ENCODE assay signal across 20 cellular contexts in the genomic region with DNA sequence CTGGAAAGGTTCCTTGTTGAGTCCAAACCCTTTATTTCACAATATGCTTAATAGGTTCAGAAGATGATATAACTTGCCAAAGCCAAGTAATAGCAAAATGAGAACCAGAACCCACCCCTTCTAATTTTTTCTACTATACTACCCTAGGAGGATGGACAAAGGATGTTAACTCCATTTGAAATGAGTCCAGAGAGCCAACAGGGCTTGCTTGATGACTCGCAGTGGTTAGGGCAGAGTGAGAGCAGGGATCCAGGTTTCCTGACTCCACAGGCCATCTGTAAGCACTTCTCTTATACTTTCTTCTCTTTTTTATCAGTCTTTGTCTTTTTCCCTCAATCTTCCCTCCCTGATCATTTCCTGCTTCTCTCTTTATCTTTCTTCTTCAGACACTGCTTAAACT.
"Had no signal": no experiment of that assay in that cellular context is flagged by ENCODE, and none has a peak within 500 bp of the region (broad histone marks: within the 10 kb centered on the region; RNA-seq: fewer than 3 reads in every experiment).

No MANE protein-coding gene starts in this region.

- H3K27me3 ChIP-seq: adrenal gland, body of pancreas, thyroid gland, upper lobe of right lung had no signal

- H3K36me3 ChIP-seq: adrenal gland, cardiac muscle cell, gastrocnemius medialis, left ventricle myocardium inferior, sigmoid colon, thyroid gland, upper lobe of right lung had no signal

- H3K9me3 ChIP-seq: adrenal gland, body of pancreas, gastrocnemius medialis, sigmoid colon, thyroid gland, upper lobe of right lung had no signal

- H3K27ac ChIP-seq: adrenal gland, body of pancreas, cardiac muscle cell, gastrocnemius medialis, left ventricle myocardium inferior, sigmoid colon, thyroid gland, upper lobe of right lung had no signal

- DNase-seq: activated CD4-positive, alpha-beta T cell treated with anti-CD3 and anti-CD28 coated beads, Interleukin-2, amount 10 ng/mL, durations not matched to agents 24 days and 14 days; activated CD8-positive, alpha-beta T cell treated with anti-CD3 and anti-CD28 coated beads for 36 hours; activated gamma-delta T cell treated with Interleukin-2 at 50 U/mL for 16 hours; adrenal gland; body of pancreas; gastrocnemius medialis; hippocampal formation; left ventricle myocardium inferior; midbrain; retina; sigmoid colon; stimulated activated CD4-positive, alpha-beta T cell treated with anti-CD3 and anti-CD28 coated beads, Interleukin-4, amount 100 ng/mL, for 4 hours; stimulated activated naive CD8-positive, alpha-beta T cell treated with anti-CD3 and anti-CD28 coated beads, Interleukin-15, Interleukin-2, amounts not matched to agents 100 U/mL and 50 U/mL, for 24 hours; substantia nigra; T-helper 1 cell; thyroid gland; upper lobe of right lung had no signal

- ATAC-seq: activated CD4-positive, CD25-positive, alpha-beta regulatory T cell treated with anti-CD3 and anti-CD28 coated beads, Interleukin-2, amount 50 U/mL, for 24 hours; activated CD8-positive, alpha-beta T cell treated with anti-CD3 and anti-CD28 coated beads for 36 hours; body of pancreas; gastrocnemius medialis; natural killer cell treated with Interleukin-12 subunit alpha and Interleukin-12 subunit beta and Interleukin-15 and Interleukin-18, amount 100 ng/mL, for 72 hours; stimulated activated naive CD8-positive, alpha-beta T cell treated with anti-CD3 and anti-CD28 coated beads, Interleukin-15, Interleukin-2, amounts not matched to agents 100 U/mL and 50 U/mL, for 24 hours; upper lobe of right lung had no signal

- H3K4me1 ChIP-seq: body of pancreas, upper lobe of right lung had no signal

- H3K4me3 ChIP-seq: adrenal gland, body of pancreas, cardiac muscle cell, gastrocnemius medialis, left ventricle myocardium inferior, sigmoid colon, thyroid gland, upper lobe of right lung had no signal
